In genomic region chr17:11899494-11899893, GRCh38 we compare ENCODE assay signal across 1 cellular context.
TF ChIP-seq lines count a peak whose summit lies in the region.

No MANE protein-coding gene starts in this region.

TF ChIP-seq in GM23338, 12 proteins besides CTCF, POLR2A, EP300 and RAD21 (continued from another document):
- TF ChIP-seq ZNF462 (CRISPR knock-in tag; IDR thresholded peaks at IDR 0.05): no peak
- no peak for TF ChIP-seq REST (IDR thresholded peaks at IDR 0.05; ENCODE audit: unreplicated experiment)
- TF ChIP-seq EZH2 (IDR thresholded peaks at IDR 0.05; ENCODE audit: low read depth, unreplicated experiment): no peak
- no peak for TF ChIP-seq EZH2phosphoT487 (IDR thresholded peaks at IDR 0.05; ENCODE audit: unreplicated experiment)
- TF ChIP-seq STAT1 (IDR thresholded peaks at IDR 0.05; ENCODE audit: unreplicated experiment): no peak
